ENCODE assay signal across 1 cellular context in the genomic region with DNA sequence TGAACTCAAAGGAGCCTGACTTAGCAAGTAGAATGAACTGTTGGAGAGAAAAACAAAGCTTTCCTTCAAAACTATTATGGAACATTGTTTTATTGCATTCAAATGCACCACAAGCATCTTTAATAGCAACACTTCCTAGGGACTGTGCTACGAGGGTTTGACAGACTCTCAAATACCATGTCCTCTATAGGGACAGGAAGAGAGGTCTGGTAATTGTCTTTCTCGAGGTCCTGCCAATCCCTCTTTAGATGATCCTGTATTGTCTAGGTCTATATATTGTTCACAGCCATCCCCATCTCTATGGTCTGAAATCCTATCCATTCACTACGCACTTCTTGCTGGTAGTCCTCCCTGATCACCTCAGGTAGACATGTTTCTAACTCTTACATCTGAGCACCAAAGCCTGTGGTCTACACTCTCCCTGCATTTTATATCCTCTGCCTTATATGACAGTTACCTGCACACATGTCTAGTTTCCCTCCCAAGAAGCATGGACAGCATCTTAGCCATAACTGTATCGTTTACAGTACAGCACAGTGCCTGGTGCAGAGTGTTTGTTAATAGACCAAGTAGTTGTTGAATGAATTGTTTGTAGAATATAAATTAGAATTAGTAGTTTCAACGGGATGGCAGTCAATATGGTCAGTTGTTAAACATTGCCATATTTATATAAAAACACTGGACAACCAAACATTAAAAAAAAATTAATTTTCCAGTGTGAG.
TF ChIP-seq lines count a peak whose summit lies in the region.

No MANE protein-coding gene starts in this region.

TF ChIP-seq in endothelial cell of umbilical vein, 7 proteins besides CTCF, POLR2A, EP300 and RAD21:
- no peak for TF ChIP-seq MYC (IDR thresholded peaks at IDR 0.05; ENCODE audit: low read depth, low read length)
- no peak for TF ChIP-seq POLR2AphosphoS5 (IDR thresholded peaks at IDR 0.05; ENCODE audit: insufficient read depth, low read depth, low read length)
- TF ChIP-seq FOS (IDR thresholded peaks at IDR 0.05; ENCODE audit: borderline replicate concordance, insufficient read depth, low read length), result no peak
- no peak for TF ChIP-seq JUN (IDR thresholded peaks at IDR 0.05; ENCODE audit: borderline replicate concordance, insufficient read depth, insufficient read length, low read depth)
- TF ChIP-seq EZH2 (IDR thresholded peaks at IDR 0.05; ENCODE audit: borderline replicate concordance, low read depth, low read length, severe bottlenecking), result no peak
- TF ChIP-seq, protein P1, sequence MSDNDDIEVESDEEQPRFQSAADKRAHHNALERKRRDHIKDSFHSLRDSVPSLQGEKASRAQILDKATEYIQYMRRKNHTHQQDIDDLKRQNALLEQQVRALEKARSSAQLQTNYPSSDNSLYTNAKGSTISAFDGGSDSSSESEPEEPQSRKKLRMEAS (IDR thresholded peaks at IDR 0.05; ENCODE audit: insufficient read depth, insufficient read length), result no peak
- TF ChIP-seq GATA2 (IDR thresholded peaks at IDR 0.05; ENCODE audit: insufficient read depth, insufficient read length, low read depth, low read length), result no peak
